1 cellular context compared by ENCODE assay signal in the genomic region with DNA sequence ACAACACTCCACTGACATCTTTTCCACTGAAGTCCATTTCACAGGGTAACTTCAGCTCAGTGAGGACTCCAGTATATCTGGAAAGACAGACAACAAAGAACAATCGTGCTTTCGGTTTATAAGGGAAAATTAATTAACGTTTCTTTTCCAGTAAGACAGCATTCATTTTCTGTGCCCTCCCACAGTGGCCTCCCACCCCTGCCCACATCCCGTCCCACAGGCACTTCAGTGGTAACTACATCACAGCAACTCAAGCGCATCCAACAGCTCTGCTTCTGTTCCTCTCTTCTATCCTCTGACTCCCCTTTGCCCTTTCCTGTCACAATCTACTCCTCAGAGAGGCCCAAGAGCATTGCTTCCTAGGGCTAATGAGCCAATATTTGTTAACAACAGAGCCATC.
TF ChIP-seq lines count a peak whose summit lies in the region.

No MANE protein-coding gene starts in this region.

TF ChIP-seq in GM12878, 131 proteins besides CTCF, POLR2A, EP300 and RAD21 (continued from another document and continues in another):
- TF ChIP-seq, protein P1, sequence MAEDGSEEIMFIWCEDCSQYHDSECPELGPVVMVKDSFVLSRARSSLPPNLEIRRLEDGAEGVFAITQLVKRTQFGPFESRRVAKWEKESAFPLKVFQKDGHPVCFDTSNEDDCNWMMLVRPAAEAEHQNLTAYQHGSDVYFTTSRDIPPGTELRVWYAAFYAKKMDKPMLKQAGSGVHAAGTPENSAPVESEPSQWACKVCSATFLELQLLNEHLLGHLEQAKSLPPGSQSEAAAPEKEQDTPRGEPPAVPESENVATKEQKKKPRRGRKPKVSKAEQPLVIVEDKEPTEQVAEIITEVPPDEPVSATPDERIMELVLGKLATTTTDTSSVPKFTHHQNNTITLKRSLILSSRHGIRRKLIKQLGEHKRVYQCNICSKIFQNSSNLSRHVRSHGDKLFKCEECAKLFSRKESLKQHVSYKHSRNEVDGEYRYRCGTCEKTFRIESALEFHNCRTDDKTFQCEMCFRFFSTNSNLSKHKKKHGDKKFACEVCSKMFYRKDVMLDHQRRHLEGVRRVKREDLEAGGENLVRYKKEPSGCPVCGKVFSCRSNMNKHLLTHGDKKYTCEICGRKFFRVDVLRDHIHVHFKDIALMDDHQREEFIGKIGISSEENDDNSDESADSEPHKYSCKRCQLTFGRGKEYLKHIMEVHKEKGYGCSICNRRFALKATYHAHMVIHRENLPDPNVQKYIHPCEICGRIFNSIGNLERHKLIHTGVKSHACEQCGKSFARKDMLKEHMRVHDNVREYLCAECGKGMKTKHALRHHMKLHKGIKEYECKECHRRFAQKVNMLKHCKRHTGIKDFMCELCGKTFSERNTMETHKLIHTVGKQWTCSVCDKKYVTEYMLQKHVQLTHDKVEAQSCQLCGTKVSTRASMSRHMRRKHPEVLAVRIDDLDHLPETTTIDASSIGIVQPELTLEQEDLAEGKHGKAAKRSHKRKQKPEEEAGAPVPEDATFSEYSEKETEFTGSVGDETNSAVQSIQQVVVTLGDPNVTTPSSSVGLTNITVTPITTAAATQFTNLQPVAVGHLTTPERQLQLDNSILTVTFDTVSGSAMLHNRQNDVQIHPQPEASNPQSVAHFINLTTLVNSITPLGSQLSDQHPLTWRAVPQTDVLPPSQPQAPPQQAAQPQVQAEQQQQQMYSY (CRISPR knock-in tag; IDR thresholded peaks at IDR 0.05), result no peak
- TF ChIP-seq, protein P2, sequence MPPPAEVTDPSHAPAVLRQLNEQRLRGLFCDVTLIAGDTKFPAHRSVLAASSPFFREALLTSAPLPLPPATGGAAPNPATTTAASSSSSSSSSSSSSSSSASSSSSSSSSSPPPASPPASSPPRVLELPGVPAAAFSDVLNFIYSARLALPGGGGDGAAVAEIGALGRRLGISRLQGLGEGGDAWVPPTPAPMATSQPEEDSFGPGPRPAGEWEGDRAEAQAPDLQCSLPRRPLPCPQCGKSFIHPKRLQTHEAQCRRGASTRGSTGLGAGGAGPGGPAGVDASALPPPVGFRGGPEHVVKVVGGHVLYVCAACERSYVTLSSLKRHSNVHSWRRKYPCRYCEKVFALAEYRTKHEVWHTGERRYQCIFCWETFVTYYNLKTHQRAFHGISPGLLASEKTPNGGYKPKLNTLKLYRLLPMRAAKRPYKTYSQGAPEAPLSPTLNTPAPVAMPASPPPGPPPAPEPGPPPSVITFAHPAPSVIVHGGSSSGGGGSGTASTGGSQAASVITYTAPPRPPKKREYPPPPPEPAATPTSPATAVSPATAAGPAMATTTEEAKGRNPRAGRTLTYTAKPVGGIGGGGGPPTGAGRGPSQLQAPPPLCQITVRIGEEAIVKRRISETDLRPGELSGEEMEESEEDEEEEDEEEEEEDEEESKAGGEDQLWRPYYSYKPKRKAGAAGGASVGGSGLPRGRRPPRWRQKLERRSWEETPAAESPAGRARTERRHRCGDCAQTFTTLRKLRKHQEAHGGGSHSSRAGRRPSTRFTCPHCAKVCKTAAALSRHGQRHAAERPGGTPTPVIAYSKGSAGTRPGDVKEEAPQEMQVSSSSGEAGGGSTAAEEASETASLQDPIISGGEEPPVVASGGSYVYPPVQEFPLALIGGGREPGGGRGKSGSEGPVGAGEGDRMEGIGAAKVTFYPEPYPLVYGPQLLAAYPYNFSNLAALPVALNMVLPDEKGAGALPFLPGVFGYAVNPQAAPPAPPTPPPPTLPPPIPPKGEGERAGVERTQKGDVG (CRISPR knock-in tag; IDR thresholded peaks at IDR 0.05), result no peak
- peak; percentile 73 for TF ChIP-seq ATF7 (IDR thresholded peaks at IDR 0.05; ENCODE audit: low read depth)
- TF ChIP-seq, protein P3, sequence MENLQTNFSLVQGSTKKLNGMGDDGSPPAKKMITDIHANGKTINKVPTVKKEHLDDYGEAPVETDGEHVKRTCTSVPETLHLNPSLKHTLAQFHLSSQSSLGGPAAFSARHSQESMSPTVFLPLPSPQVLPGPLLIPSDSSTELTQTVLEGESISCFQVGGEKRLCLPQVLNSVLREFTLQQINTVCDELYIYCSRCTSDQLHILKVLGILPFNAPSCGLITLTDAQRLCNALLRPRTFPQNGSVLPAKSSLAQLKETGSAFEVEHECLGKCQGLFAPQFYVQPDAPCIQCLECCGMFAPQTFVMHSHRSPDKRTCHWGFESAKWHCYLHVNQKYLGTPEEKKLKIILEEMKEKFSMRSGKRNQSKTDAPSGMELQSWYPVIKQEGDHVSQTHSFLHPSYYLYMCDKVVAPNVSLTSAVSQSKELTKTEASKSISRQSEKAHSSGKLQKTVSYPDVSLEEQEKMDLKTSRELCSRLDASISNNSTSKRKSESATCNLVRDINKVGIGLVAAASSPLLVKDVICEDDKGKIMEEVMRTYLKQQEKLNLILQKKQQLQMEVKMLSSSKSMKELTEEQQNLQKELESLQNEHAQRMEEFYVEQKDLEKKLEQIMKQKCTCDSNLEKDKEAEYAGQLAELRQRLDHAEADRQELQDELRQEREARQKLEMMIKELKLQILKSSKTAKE (IDR thresholded peaks at IDR 0.05; ENCODE audit: low read depth, poor library complexity, severe bottlenecking), result no peak
- no peak for TF ChIP-seq CBFB (IDR thresholded peaks at IDR 0.05; ENCODE audit: low read depth)
- TF ChIP-seq POLR2AphosphoS5 (IDR thresholded peaks at IDR 0.05; ENCODE audit: low read length), result no peak
- TF ChIP-seq, protein P4, sequence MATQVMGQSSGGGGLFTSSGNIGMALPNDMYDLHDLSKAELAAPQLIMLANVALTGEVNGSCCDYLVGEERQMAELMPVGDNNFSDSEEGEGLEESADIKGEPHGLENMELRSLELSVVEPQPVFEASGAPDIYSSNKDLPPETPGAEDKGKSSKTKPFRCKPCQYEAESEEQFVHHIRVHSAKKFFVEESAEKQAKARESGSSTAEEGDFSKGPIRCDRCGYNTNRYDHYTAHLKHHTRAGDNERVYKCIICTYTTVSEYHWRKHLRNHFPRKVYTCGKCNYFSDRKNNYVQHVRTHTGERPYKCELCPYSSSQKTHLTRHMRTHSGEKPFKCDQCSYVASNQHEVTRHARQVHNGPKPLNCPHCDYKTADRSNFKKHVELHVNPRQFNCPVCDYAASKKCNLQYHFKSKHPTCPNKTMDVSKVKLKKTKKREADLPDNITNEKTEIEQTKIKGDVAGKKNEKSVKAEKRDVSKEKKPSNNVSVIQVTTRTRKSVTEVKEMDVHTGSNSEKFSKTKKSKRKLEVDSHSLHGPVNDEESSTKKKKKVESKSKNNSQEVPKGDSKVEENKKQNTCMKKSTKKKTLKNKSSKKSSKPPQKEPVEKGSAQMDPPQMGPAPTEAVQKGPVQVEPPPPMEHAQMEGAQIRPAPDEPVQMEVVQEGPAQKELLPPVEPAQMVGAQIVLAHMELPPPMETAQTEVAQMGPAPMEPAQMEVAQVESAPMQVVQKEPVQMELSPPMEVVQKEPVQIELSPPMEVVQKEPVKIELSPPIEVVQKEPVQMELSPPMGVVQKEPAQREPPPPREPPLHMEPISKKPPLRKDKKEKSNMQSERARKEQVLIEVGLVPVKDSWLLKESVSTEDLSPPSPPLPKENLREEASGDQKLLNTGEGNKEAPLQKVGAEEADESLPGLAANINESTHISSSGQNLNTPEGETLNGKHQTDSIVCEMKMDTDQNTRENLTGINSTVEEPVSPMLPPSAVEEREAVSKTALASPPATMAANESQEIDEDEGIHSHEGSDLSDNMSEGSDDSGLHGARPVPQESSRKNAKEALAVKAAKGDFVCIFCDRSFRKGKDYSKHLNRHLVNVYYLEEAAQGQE (IDR thresholded peaks at IDR 0.05; ENCODE audit: low read depth, low read length), result no peak
- TF ChIP-seq, protein P5, sequence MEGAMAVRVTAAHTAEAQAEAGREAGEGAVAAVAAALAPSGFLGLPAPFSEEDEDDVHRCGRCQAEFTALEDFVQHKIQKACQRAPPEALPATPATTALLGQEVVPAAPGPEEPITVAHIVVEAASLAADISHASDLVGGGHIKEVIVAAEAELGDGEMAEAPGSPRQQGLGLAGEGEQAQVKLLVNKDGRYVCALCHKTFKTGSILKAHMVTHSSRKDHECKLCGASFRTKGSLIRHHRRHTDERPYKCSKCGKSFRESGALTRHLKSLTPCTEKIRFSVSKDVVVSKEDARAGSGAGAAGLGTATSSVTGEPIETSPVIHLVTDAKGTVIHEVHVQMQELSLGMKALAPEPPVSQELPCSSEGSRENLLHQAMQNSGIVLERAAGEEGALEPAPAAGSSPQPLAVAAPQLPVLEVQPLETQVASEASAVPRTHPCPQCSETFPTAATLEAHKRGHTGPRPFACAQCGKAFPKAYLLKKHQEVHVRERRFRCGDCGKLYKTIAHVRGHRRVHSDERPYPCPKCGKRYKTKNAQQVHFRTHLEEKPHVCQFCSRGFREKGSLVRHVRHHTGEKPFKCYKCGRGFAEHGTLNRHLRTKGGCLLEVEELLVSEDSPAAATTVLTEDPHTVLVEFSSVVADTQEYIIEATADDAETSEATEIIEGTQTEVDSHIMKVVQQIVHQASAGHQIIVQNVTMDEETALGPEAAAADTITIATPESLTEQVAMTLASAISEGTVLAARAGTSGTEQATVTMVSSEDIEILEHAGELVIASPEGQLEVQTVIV (IDR thresholded peaks at IDR 0.05; ENCODE audit: borderline replicate concordance, partially characterized antibody), result no peak
- TF ChIP-seq EGR1 (IDR thresholded peaks at IDR 0.05; ENCODE audit: borderline replicate concordance in 1 of 2, low read depth in 2 of 2, low read length in 2 of 2), result peak in 1 of 2 experiments; percentile 55; a peak in 1 of 3 replicates
- TF ChIP-seq HCFC1 (IDR thresholded peaks at IDR 0.05; ENCODE audit: low read length), result no peak
- no peak for TF ChIP-seq BMI1 (IDR thresholded peaks at IDR 0.05; ENCODE audit: borderline replicate concordance)
- TF ChIP-seq PAX8 (IDR thresholded peaks at IDR 0.05), result no peak
- no peak for TF ChIP-seq HDAC2 (IDR thresholded peaks at IDR 0.05)
- TF ChIP-seq SREBF1 (IDR thresholded peaks at IDR 0.05; ENCODE audit: low read length), result no peak
- 0 out of 2 replicates have a peak, but pooled peaks have one; percentile 43 for TF ChIP-seq NBN (IDR thresholded peaks at IDR 0.05)
- TF ChIP-seq POLR2AphosphoS2 (IDR thresholded peaks at IDR 0.05; ENCODE audit: low read depth, low read length), result no peak
- no peak for TF ChIP-seq RELA (IDR thresholded peaks at IDR 0.05; ENCODE audit: borderline replicate concordance, partially characterized antibody)
- no peak for TF ChIP-seq CEBPB (IDR thresholded peaks at IDR 0.05; ENCODE audit: borderline replicate concordance in 1 of 2, low read depth in 2 of 2, low read length in 2 of 2)
- TF ChIP-seq, protein P6, sequence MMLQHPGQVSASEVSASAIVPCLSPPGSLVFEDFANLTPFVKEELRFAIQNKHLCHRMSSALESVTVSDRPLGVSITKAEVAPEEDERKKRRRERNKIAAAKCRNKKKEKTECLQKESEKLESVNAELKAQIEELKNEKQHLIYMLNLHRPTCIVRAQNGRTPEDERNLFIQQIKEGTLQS (IDR thresholded peaks at IDR 0.05; ENCODE audit: borderline replicate concordance, extremely low read depth, low read depth, low read length), result no peak
- TF ChIP-seq SP1 (IDR thresholded peaks at IDR 0.05; ENCODE audit: low read depth, low read length), result no peak
- TF ChIP-seq, protein P7, sequence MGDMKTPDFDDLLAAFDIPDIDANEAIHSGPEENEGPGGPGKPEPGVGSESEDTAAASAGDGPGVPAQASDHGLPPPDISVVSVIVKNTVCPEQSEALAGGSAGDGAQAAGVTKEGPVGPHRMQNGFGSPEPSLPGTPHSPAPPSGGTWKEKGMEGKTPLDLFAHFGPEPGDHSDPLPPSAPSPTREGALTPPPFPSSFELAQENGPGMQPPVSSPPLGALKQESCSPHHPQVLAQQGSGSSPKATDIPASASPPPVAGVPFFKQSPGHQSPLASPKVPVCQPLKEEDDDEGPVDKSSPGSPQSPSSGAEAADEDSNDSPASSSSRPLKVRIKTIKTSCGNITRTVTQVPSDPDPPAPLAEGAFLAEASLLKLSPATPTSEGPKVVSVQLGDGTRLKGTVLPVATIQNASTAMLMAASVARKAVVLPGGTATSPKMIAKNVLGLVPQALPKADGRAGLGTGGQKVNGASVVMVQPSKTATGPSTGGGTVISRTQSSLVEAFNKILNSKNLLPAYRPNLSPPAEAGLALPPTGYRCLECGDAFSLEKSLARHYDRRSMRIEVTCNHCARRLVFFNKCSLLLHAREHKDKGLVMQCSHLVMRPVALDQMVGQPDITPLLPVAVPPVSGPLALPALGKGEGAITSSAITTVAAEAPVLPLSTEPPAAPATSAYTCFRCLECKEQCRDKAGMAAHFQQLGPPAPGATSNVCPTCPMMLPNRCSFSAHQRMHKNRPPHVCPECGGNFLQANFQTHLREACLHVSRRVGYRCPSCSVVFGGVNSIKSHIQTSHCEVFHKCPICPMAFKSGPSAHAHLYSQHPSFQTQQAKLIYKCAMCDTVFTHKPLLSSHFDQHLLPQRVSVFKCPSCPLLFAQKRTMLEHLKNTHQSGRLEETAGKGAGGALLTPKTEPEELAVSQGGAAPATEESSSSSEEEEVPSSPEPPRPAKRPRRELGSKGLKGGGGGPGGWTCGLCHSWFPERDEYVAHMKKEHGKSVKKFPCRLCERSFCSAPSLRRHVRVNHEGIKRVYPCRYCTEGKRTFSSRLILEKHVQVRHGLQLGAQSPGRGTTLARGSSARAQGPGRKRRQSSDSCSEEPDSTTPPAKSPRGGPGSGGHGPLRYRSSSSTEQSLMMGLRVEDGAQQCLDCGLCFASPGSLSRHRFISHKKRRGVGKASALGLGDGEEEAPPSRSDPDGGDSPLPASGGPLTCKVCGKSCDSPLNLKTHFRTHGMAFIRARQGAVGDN (IDR thresholded peaks at IDR 0.05), result peak; percentile 26
- TF ChIP-seq, protein P8, sequence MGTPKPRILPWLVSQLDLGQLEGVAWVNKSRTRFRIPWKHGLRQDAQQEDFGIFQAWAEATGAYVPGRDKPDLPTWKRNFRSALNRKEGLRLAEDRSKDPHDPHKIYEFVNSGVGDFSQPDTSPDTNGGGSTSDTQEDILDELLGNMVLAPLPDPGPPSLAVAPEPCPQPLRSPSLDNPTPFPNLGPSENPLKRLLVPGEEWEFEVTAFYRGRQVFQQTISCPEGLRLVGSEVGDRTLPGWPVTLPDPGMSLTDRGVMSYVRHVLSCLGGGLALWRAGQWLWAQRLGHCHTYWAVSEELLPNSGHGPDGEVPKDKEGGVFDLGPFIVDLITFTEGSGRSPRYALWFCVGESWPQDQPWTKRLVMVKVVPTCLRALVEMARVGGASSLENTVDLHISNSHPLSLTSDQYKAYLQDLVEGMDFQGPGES (IDR thresholded peaks at IDR 0.05), result no peak
- TF ChIP-seq IKZF2 (IDR thresholded peaks at IDR 0.05), result peak; percentile 80 to 84
- TF ChIP-seq MEF2B (IDR thresholded peaks at IDR 0.05; ENCODE audit: partially characterized antibody, poor library complexity, severe bottlenecking), result peak; percentile 66
- TF ChIP-seq NR2C2 (IDR thresholded peaks at IDR 0.05; ENCODE audit: borderline replicate concordance, control insufficient read depth, insufficient read length, low read depth), result no peak
- no peak for TF ChIP-seq TCF3 (IDR thresholded peaks at IDR 0.05; ENCODE audit: borderline replicate concordance, insufficient read depth, low read depth, low read length)
- TF ChIP-seq, protein P9, sequence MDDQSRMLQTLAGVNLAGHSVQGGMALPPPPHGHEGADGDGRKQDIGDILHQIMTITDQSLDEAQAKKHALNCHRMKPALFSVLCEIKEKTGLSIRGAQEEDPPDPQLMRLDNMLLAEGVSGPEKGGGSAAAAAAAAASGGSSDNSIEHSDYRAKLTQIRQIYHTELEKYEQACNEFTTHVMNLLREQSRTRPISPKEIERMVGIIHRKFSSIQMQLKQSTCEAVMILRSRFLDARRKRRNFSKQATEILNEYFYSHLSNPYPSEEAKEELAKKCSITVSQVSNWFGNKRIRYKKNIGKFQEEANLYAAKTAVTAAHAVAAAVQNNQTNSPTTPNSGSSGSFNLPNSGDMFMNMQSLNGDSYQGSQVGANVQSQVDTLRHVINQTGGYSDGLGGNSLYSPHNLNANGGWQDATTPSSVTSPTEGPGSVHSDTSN (IDR thresholded peaks at IDR 0.05; ENCODE audit: insufficient replicate concordance, low read depth, low read length), result no peak
